1 cellular context compared by ENCODE assay signal in the genomic region with DNA sequence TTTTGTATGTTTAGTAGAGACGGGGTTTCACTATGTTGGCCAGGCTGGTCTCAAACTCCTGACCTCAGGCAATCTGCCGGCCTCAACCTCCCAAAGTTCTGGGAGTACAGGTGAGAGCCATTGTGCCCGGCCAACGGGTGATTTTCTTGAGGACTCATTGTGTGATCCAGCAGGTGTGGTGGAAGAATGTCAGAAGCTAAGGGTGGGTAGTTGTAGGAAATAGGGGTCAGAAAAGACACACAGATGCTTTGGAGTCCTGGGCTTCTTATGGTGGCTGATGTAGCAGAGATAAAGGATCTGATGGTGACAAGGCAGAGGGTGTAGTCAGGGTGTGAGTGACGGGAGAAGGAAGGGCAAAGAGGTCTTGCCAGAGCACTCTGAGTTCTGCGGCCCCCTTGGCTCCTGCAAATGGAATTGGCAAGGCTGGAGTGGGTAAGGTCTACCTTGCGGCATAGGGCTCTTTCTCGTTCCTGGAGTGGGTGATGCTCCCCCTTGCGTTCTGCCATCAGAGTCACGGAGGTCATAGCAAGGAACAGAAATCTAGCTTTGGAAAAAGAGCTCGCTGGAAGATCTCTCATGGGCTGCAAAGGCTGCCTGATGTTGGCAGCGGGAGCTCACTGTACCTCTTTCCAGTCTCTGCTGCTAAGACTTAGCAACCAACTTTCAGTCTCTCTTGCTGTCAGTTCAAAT.
TF ChIP-seq lines count a peak whose summit lies in the region.

No MANE protein-coding gene starts in this region.

TF ChIP-seq in K562, 482 proteins besides CTCF, POLR2A, EP300 and RAD21:
- TF ChIP-seq, protein P1, sequence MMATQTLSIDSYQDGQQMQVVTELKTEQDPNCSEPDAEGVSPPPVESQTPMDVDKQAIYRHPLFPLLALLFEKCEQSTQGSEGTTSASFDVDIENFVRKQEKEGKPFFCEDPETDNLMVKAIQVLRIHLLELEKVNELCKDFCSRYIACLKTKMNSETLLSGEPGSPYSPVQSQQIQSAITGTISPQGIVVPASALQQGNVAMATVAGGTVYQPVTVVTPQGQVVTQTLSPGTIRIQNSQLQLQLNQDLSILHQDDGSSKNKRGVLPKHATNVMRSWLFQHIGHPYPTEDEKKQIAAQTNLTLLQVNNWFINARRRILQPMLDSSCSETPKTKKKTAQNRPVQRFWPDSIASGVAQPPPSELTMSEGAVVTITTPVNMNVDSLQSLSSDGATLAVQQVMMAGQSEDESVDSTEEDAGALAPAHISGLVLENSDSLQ (IDR thresholded peaks at IDR 0.05), result 0 out of 2 replicates have a peak, but pooled peaks have one; percentile 20
- TF ChIP-seq SETDB1 (IDR thresholded peaks at IDR 0.05; ENCODE audit: low read length), result no peak
- TF ChIP-seq EP400 (IDR thresholded peaks at IDR 0.05), result no peak
